Comparison of ENCODE assay signal across 16 cellular contexts in the genomic region with DNA sequence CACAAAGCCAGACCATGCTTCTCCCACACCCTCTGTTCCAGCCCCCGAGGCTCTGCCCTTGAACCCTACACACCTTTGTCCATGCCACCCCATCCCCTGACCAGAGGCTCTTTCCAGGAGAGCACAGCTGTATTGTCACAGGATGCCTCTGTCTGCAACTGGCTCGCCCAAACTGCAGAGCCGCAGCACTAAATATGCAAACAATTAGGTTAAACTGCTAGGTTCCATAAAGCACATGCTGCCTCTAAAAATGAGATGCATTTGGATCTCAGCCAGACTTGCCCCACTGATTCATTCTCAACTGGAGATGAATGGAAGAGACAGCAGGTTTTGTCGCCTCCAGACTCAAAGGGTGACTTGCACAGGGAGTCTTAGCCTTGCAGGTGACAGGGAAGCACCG.
DNase-seq lines count a peak whose midpoint lies in the region; ATAC-seq, FAIRE-seq and TF ChIP-seq lines count a peak whose summit lies in the region.
"Had no signal": no experiment of that assay in that cellular context is flagged by ENCODE, and none has a peak within 500 bp of the region (broad histone marks: within the 10 kb centered on the region; RNA-seq: fewer than 3 reads in every experiment).

No MANE protein-coding gene starts in this region.

- peaks cover 72% of the 10 kb centered on the region for H3K36me3 ChIP-seq in Karpas-422 (ENCODE audit: insufficient read depth, low read length)
- H3K36me3 ChIP-seq: prostate gland had no signal

- no peaks in the 10 kb centered on the region for H3K27me3 ChIP-seq in Karpas-422 (ENCODE audit: low read length)
- H3K27me3 ChIP-seq: BLaER1 had no signal

- no peaks in the 10 kb centered on the region for H3K27me3 Mint-ChIP-seq in brain

- H3K4me3 Mint-ChIP-seq in brain = no peak overlapping the region
- H3K4me3 Mint-ChIP-seq: activated T-helper 1 cell treated with anti-CD3 and anti-CD28 coated beads, Interleukin-12 subunit alpha, Interleukin-12 subunit beta, Interleukin-2, Interleukin-4 antibody, amounts not matched to agents 30 ng/mL and 10 ng/mL and 1 ng/mL, durations not matched to agents 14 hours and 24 hours and 36 hours had no signal

- H3K9me2 ChIP-seq in Karpas-422 (replicated peaks; ENCODE audit: insufficient read depth, low read length) = no peaks in the 10 kb centered on the region

- H3K4me1 Mint-ChIP-seq in brain = peaks cover 35% of the 10 kb centered on the region

- no peak for TF ChIP-seq CTCF in brain (conservative IDR thresholded peaks at IDR 0.05)

- no peaks in the 10 kb centered on the region for H4K20me1 ChIP-seq in Karpas-422 (ENCODE audit: insufficient read depth, low read depth, low read length)

- peaks cover 30% of the 10 kb centered on the region for H3K36me3 Mint-ChIP-seq in brain

- peak overlapping the region in 4 of 5 experiments; percentile 57 to 90 (median 64) for H3K27ac Mint-ChIP-seq in brain
- H3K27ac Mint-ChIP-seq: activated T-helper 1 cell treated with anti-CD3 and anti-CD28 coated beads, Interleukin-12 subunit alpha, Interleukin-12 subunit beta, Interleukin-2, Interleukin-4 antibody, amounts not matched to agents 30 ng/mL and 10 ng/mL and 1 ng/mL, durations not matched to agents 14 hours and 24 hours and 36 hours had no signal

- H3K4me2 ChIP-seq in Karpas-422 (ENCODE audit: low read depth, low read length, poor library complexity, severe bottlenecking) = peak overlapping the region; percentile 54
- H3K4me2 ChIP-seq: BLaER1 had no signal

- H3K4me3 ChIP-seq in Karpas-422 (ENCODE audit: low read length) = peak overlapping the region; percentile 38; the same call in 1 of the 2 replicates
- H3K4me3 ChIP-seq: BLaER1, prostate gland had no signal

- ATAC-seq in GM18867 (IDR thresholded peaks at IDR 0.05; ENCODE audit: unreplicated experiment) = peak; percentile 91

- DNase-seq in COLO668 (lab: John Stamatoyannopoulos, UW; ENCODE audit: unreplicated experiment) (peak; percentile 13), Karpas-422 (peak; percentile 92), GOT3 (lab: John Stamatoyannopoulos, UW) (no peak), H54 (ENCODE audit: insufficient read length, low spot score) (no peak)
- no peak for DNase-seq in effector CD4-positive, alpha-beta T cell
- DNase-seq: activated CD4-positive, alpha-beta T cell treated with anti-CD3 and anti-CD28 coated beads for 4 hours; dermis blood vessel endothelial cell; NCI-H1105 treated with DMSO at 0.1 percent for 48 hours; NCI-H446 treated with DMSO at 0.1 percent for 48 hours; RPMI8226; stimulated activated CD4-positive, alpha-beta T cell treated with anti-CD3 and anti-CD28 coated beads, Interleukin-12 subunit alpha, Interleukin-12 subunit beta, amount 100 ng/mL, for 4 hours had no signal

- peak overlapping the region; percentile 68 for H3K9ac ChIP-seq in Karpas-422 (ENCODE audit: low read length)
- H3K9ac ChIP-seq: BLaER1 had no signal

- H3K79me2 ChIP-seq in Karpas-422 (ENCODE audit: low read length) = peaks cover 16% of the 10 kb centered on the region; the same call in 1 of the 2 replicates

- peaks cover 64% of the 10 kb centered on the region for H3K4me1 ChIP-seq in Karpas-422 (ENCODE audit: low read length)
- H3K4me1 ChIP-seq: prostate gland had no signal

- H3K9me3 Mint-ChIP-seq in brain = no peaks in the 10 kb centered on the region
- H3K9me3 Mint-ChIP-seq: activated T-helper 1 cell treated with anti-CD3 and anti-CD28 coated beads, Interleukin-12 subunit alpha, Interleukin-12 subunit beta, Interleukin-2, Interleukin-4 antibody, amounts not matched to agents 30 ng/mL and 10 ng/mL and 1 ng/mL, durations not matched to agents 14 hours and 24 hours and 36 hours had no signal

- H3K9me3 ChIP-seq in Karpas-422 (ENCODE audit: low read length) = no peaks in the 10 kb centered on the region
- H3K9me3 ChIP-seq: BLaER1, prostate gland had no signal

- no peak for TF ChIP-seq POLR2A in H54 (IDR thresholded peaks at IDR 0.05; ENCODE audit: low read depth, low read length)

- peak overlapping the region; percentile 97 for H3K27ac ChIP-seq in Karpas-422 (ENCODE audit: low read length)
- H3K27ac ChIP-seq: prostate gland had no signal

- FAIRE-seq in H54 (lab: Jason Lieb, UNC) = no peak

- no peak overlapping the region for H2AFZ ChIP-seq in Karpas-422 (ENCODE audit: low read length)

Comparison
In these comparisons a context has a peak if more than half of its experiments do, and no peak if none do; other contexts are left out.
1. DNase-seq: peak in COLO668 (single experiment) and Karpas-422 (single experiment); none in effector CD4-positive, alpha-beta T cell (single experiment), GOT3 (single experiment) and H54 (single experiment).